In genomic region chr3:39062180-39062579, GRCh38 we compare ENCODE assay signal across 18 cellular contexts. TPM values are rescaled to one million over a fixed set of nuclear protein-coding genes. Genes with fewer than 3 reads are reported as not detected.
DNase-seq lines count a peak whose midpoint lies in the region; ATAC-seq and TF ChIP-seq lines count a peak whose summit lies in the region.
"Had no signal": no experiment of that assay in that cellular context is flagged by ENCODE, and none has a peak within 500 bp of the region (broad histone marks: within the 10 kb centered on the region; RNA-seq: fewer than 3 reads in every experiment).

No MANE protein-coding gene starts in this region.

- no peak for ATAC-seq in natural killer cell treated with Interleukin-12 subunit alpha and Interleukin-12 subunit beta and Interleukin-15 and Interleukin-18, amount 100 ng/mL, for 72 hours
- ATAC-seq in natural killer cell (no peak), GM18505 (IDR thresholded peaks at IDR 0.05; ENCODE audit: unreplicated experiment) (no peak), lower lobe of right lung (no peak), HG03175 (IDR thresholded peaks at IDR 0.05; ENCODE audit: unreplicated experiment) (no peak)

- H3K4me1 ChIP-seq in lower lobe of right lung: no peaks in the 10 kb centered on the region

- no peaks in the 10 kb centered on the region for H3K27me3 ChIP-seq in lower lobe of right lung (ENCODE audit: low read depth)

- no peak for TF ChIP-seq CTCF in natural killer cell (IDR thresholded peaks at IDR 0.05)
- TF ChIP-seq CTCF in nephron (IDR thresholded peaks at IDR 0.05; ENCODE audit: unreplicated experiment in 3 of 3): no peak
- no peak for TF ChIP-seq CTCF in lower lobe of right lung (IDR thresholded peaks at IDR 0.05)

- peaks cover 31% of the 10 kb centered on the region for H3K36me3 ChIP-seq in lower lobe of right lung

- no peak for TF ChIP-seq POLR2A in GM18505 (IDR thresholded peaks at IDR 0.05; ENCODE audit: borderline replicate concordance, extremely low read depth, insufficient read depth, insufficient read length)

- H3K9me3 Mint-ChIP-seq in natural killer cell treated with Interleukin-12 subunit alpha and Interleukin-12 subunit beta and Interleukin-15 and Interleukin-18, amount 100 ng/mL, for 72 hours: no peaks in the 10 kb centered on the region
- H3K9me3 Mint-ChIP-seq in natural killer cell (no peaks in the 10 kb centered on the region), nephron (peaks cover 8% of the 10 kb centered on the region)

- H3K4me1 Mint-ChIP-seq in natural killer cell treated with Interleukin-12 subunit alpha and Interleukin-12 subunit beta and Interleukin-15 and Interleukin-18, amount 100 ng/mL, for 72 hours (ENCODE audit: low read depth in 2 of 2): peaks cover 21 to 24% of the 10 kb centered on the region in 2 donors
- peaks cover 29 to 37% of the 10 kb centered on the region in 2 donors for H3K4me1 Mint-ChIP-seq in natural killer cell
- peaks cover 11% of the 10 kb centered on the region for H3K4me1 Mint-ChIP-seq in nephron

- peak overlapping the region; percentile 20 for H3K4me3 Mint-ChIP-seq in natural killer cell treated with Interleukin-12 subunit alpha and Interleukin-12 subunit beta and Interleukin-15 and Interleukin-18, amount 100 ng/mL, for 72 hours
- H3K4me3 Mint-ChIP-seq in natural killer cell: no peak overlapping the region
- H3K4me3 Mint-ChIP-seq in nephron: no peak overlapping the region
- H3K4me3 Mint-ChIP-seq: CD4-positive, alpha-beta T cell had no signal

- DNase-seq in natural killer cell treated with Interleukin-12 subunit alpha and Interleukin-12 subunit beta and Interleukin-15 and Interleukin-18, amount 100 ng/mL, for 72 hours (ENCODE audit: low spot score): no peak
- DNase-seq in natural killer cell: no peak
- DNase-seq in astrocyte of the hippocampus (ENCODE audit: low read depth, low spot score): peak; percentile 3
- DNase-seq in NCI-H345 treated with DMSO at 0.1 percent for 48 hours (lab: John Stamatoyannopoulos, UW; ENCODE audit: unreplicated experiment): no peak
- no peak for DNase-seq in lower lobe of right lung
- DNase-seq: CD4-positive, alpha-beta T cell; DMS 273 treated with DMSO at 0.1 percent for 48 hours; Karpas-422; NCI-H1105 treated with DMSO at 0.1 percent for 48 hours; NCI-H187; NCI-H2171; NCI-H510A treated with DMSO at 0.1 percent for 48 hours; SHP77 treated with DMSO at 0.1 percent for 48 hours had no signal

- intact Hi-C loops in natural killer cell (cut with micrococcal nuclease): no loop called here
- intact Hi-C loops in lower lobe of right lung (cut with DNase I): no loop called here

- H3K27me3 Mint-ChIP-seq in natural killer cell treated with Interleukin-12 subunit alpha and Interleukin-12 subunit beta and Interleukin-15 and Interleukin-18, amount 100 ng/mL, for 72 hours: no peaks in the 10 kb centered on the region
- H3K27me3 Mint-ChIP-seq in natural killer cell (ENCODE audit: low read depth in 2 of 2) (no peaks in the 10 kb centered on the region), nephron (ENCODE audit: low read depth) (no peaks in the 10 kb centered on the region)
- H3K27me3 Mint-ChIP-seq: CD4-positive, alpha-beta T cell had no signal

- peak overlapping the region in 1 of 2 donors; percentile 34 for H3K27ac Mint-ChIP-seq in natural killer cell treated with Interleukin-12 subunit alpha and Interleukin-12 subunit beta and Interleukin-15 and Interleukin-18, amount 100 ng/mL, for 72 hours
- H3K27ac Mint-ChIP-seq in natural killer cell (peak overlapping the region in 1 of 2 donors; percentile 47), nephron (peak overlapping the region in 2 of 3 experiments; percentile 20 to 90)
- H3K27ac Mint-ChIP-seq: CD4-positive, alpha-beta T cell had no signal

- no peak overlapping the region for H3K27ac ChIP-seq in lower lobe of right lung

- peaks cover 5% of the 10 kb centered on the region for H3K36me3 Mint-ChIP-seq in natural killer cell treated with Interleukin-12 subunit alpha and Interleukin-12 subunit beta and Interleukin-15 and Interleukin-18, amount 100 ng/mL, for 72 hours
- H3K36me3 Mint-ChIP-seq in natural killer cell (peaks cover 13% of the 10 kb centered on the region), nephron (ENCODE audit: low read depth) (peaks cover 46% of the 10 kb centered on the region)

- H3K9me3 ChIP-seq in lower lobe of right lung: no peaks in the 10 kb centered on the region

- no peak overlapping the region for H3K4me3 ChIP-seq in lower lobe of right lung

RNA-seq across cellular contexts. Expression of gene WDR48, which starts 10.4 kb away (rescaled TPM):
- total RNA-seq in natural killer cell treated with Interleukin-12 subunit alpha and Interleukin-12 subunit beta and Interleukin-15 and Interleukin-18, amount 100 ng/mL, for 72 hours: 10 to 100 TPM; 26.9 to 31.8 TPM
- total RNA-seq in natural killer cell (100 to 1,000 TPM in 1 of 3 donors, 10 to 100 TPM in 2; 89.1 to 101 (median 91.5) TPM), lower lobe of right lung (44.2 TPM)

RNA-seq across cellular contexts. Expression of gene SCN11A, which starts 10.4 kb away (rescaled TPM):
- total RNA-seq in natural killer cell treated with Interleukin-12 subunit alpha and Interleukin-12 subunit beta and Interleukin-15 and Interleukin-18, amount 100 ng/mL, for 72 hours: under 1 TPM; 0.05 to 0.14 TPM
- total RNA-seq in natural killer cell (under 1 TPM in 2 of 3 donors, not detected in 1; 0.07 to 0.08 TPM), lower lobe of right lung (0.27 TPM)
- total RNA-seq: Daoy, H4 had no signal

RNA-seq across cellular contexts. Expression of gene GORASP1, which starts 45.2 kb away (rescaled TPM):
- total RNA-seq in natural killer cell treated with Interleukin-12 subunit alpha and Interleukin-12 subunit beta and Interleukin-15 and Interleukin-18, amount 100 ng/mL, for 72 hours: 10 to 100 TPM; 12.9 to 16.6 TPM
- total RNA-seq in natural killer cell (10 to 100 TPM; 20.2 to 21.3 (median 20.8) TPM), lower lobe of right lung (81.6 TPM)

RNA-seq across cellular contexts. Expression of gene TTC21A, which starts 45.3 kb away (rescaled TPM):
- 1 to 10 TPM in 1 of 2 donors, under 1 TPM in 1; 0.12 to 1.8 TPM for total RNA-seq in natural killer cell treated with Interleukin-12 subunit alpha and Interleukin-12 subunit beta and Interleukin-15 and Interleukin-18, amount 100 ng/mL, for 72 hours
- total RNA-seq in natural killer cell: 1 to 10 TPM; 2.1 to 3.9 (median 2.4) TPM
- 18.8 TPM for total RNA-seq in lower lobe of right lung
